In the genomic region with DNA sequence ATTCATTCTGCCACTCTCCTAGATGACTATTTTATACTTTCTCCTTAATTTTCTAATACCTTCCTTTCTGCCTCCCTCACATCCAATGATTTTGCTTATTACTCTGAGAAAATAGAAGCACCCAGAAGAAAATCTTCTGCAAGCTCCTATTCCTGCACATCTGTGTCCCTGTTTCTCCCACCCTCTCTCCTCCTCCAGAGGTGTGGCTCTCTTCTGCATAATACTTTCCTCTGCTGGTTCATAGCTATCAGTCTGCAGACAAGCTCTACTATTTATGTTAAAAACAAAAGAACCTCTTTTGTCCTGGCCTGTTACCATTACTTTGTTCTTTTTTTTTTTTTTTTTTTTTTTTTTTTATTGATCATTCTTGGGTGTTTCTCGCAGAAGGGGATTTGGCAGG, we compare ENCODE assay signal across 23 cellular contexts.
"Had no signal": no experiment of that assay in that cellular context is flagged by ENCODE, and none has a peak within 500 bp of the region (broad histone marks: within the 10 kb centered on the region; RNA-seq: fewer than 3 reads in every experiment).

No MANE protein-coding gene starts in this region.

- H3K36me3 ChIP-seq: breast epithelium, spleen, tibial nerve, WERI-Rb-1 had no signal

- H3K36me3 Mint-ChIP-seq: activated CD4-positive, alpha-beta memory T cell treated with anti-CD3 and anti-CD28 coated beads for 36 hours had no signal

- H3K4me1 ChIP-seq: breast epithelium had no signal

- H3K9me3 ChIP-seq: breast epithelium, spleen, tibial nerve had no signal

- H3K27me3 ChIP-seq: breast epithelium, spleen, tibial nerve had no signal

- H3K4me3 Mint-ChIP-seq: activated CD4-positive, alpha-beta memory T cell treated with anti-CD3 and anti-CD28 coated beads for 36 hours; activated CD4-positive, alpha-beta T cell treated with anti-CD3 and anti-CD28 coated beads, Interleukin-2, amount 10 ng/mL, durations not matched to agents 24 days and 14 days; activated naive CD4-positive, alpha-beta T cell treated with anti-CD3 and anti-CD28 coated beads, Interleukin-2, amount 10 ng/mL, durations not matched to agents 7 days and 5 days; activated T-helper 1 cell treated with anti-CD3 and anti-CD28 coated beads, Interleukin-12 subunit alpha, Interleukin-12 subunit beta, Interleukin-2, Interleukin-4 antibody, amounts not matched to agents 30 ng/mL and 10 ng/mL and 1 ng/mL, durations not matched to agents 14 hours and 24 hours and 36 hours; central memory CD8-positive, alpha-beta T cell; memory B cell; naive thymus-derived CD8-positive, alpha-beta T cell; neural crest cell; T-helper 17 cell had no signal

- H3K27ac ChIP-seq: breast epithelium, tibial nerve, WERI-Rb-1 had no signal

- H3K4me3 ChIP-seq: breast epithelium, spleen, tibial nerve had no signal

- H3K27ac Mint-ChIP-seq: activated CD4-positive, alpha-beta memory T cell treated with anti-CD3 and anti-CD28 coated beads for 36 hours; activated CD4-positive, alpha-beta T cell treated with anti-CD3 and anti-CD28 coated beads, Interleukin-2, amount 10 ng/mL, durations not matched to agents 24 days and 14 days; activated naive CD4-positive, alpha-beta T cell treated with anti-CD3 and anti-CD28 coated beads, Interleukin-2, amount 10 ng/mL, durations not matched to agents 7 days and 5 days; activated T-helper 1 cell treated with anti-CD3 and anti-CD28 coated beads, Interleukin-12 subunit alpha, Interleukin-12 subunit beta, Interleukin-2, Interleukin-4 antibody, amounts not matched to agents 30 ng/mL and 10 ng/mL and 1 ng/mL, durations not matched to agents 14 hours and 24 hours and 36 hours; memory B cell; T-helper 17 cell had no signal

- H3K9me3 Mint-ChIP-seq: activated CD4-positive, alpha-beta memory T cell treated with anti-CD3 and anti-CD28 coated beads for 36 hours; activated CD4-positive, alpha-beta T cell treated with anti-CD3 and anti-CD28 coated beads, Interleukin-2, amount 10 ng/mL, durations not matched to agents 24 days and 14 days; activated naive CD4-positive, alpha-beta T cell treated with anti-CD3 and anti-CD28 coated beads, Interleukin-2, amount 10 ng/mL, durations not matched to agents 7 days and 5 days; activated T-helper 1 cell treated with anti-CD3 and anti-CD28 coated beads, Interleukin-12 subunit alpha, Interleukin-12 subunit beta, Interleukin-2, Interleukin-4 antibody, amounts not matched to agents 30 ng/mL and 10 ng/mL and 1 ng/mL, durations not matched to agents 14 hours and 24 hours and 36 hours; central memory CD8-positive, alpha-beta T cell; memory B cell; naive thymus-derived CD8-positive, alpha-beta T cell; neural crest cell had no signal

- H3K27me3 Mint-ChIP-seq: activated CD4-positive, alpha-beta memory T cell treated with anti-CD3 and anti-CD28 coated beads for 36 hours; activated CD4-positive, alpha-beta T cell treated with anti-CD3 and anti-CD28 coated beads, Interleukin-2, amount 10 ng/mL, durations not matched to agents 24 days and 14 days; activated naive CD4-positive, alpha-beta T cell treated with anti-CD3 and anti-CD28 coated beads, Interleukin-2, amount 10 ng/mL, durations not matched to agents 7 days and 5 days; central memory CD8-positive, alpha-beta T cell; memory B cell; naive thymus-derived CD8-positive, alpha-beta T cell; T-helper 17 cell had no signal

- DNase-seq: activated CD4-positive, alpha-beta memory T cell treated with anti-CD3 and anti-CD28 coated beads for 36 hours; activated CD4-positive, alpha-beta T cell treated with anti-CD3 and anti-CD28 coated beads, Interleukin-2, amount 10 ng/mL, durations not matched to agents 24 days and 14 days; activated CD8-positive, alpha-beta memory T cell treated with anti-CD3 and anti-CD28 coated beads, Interleukin-2, amount 50 U/mL, for 4 hours; activated effector memory CD4-positive, alpha-beta T cell treated with anti-CD3 and anti-CD28 coated beads, Interleukin-2, amount 50 U/mL, for 16 hours; activated naive CD4-positive, alpha-beta T cell treated with anti-CD3 and anti-CD28 coated beads, Interleukin-2, amount 10 ng/mL, durations not matched to agents 7 days and 5 days; activated T-cell treated with anti-CD3 and anti-CD28 coated beads, Interleukin-2, amount 50 U/mL, for 1 hour; effector CD8-positive, alpha-beta T cell; left cardiac atrium; naive thymus-derived CD8-positive, alpha-beta T cell; occipital lobe; posterior cingulate gyrus; right cardiac atrium; spleen; stimulated activated naive CD4-positive, alpha-beta T cell treated with Interleukin-2 at 50 U/mL for 16 hours; T-helper 17 cell; T1000; WERI-Rb-1 had no signal
